Comparison of ENCODE assay signal across 8 cellular contexts in the genomic region with DNA sequence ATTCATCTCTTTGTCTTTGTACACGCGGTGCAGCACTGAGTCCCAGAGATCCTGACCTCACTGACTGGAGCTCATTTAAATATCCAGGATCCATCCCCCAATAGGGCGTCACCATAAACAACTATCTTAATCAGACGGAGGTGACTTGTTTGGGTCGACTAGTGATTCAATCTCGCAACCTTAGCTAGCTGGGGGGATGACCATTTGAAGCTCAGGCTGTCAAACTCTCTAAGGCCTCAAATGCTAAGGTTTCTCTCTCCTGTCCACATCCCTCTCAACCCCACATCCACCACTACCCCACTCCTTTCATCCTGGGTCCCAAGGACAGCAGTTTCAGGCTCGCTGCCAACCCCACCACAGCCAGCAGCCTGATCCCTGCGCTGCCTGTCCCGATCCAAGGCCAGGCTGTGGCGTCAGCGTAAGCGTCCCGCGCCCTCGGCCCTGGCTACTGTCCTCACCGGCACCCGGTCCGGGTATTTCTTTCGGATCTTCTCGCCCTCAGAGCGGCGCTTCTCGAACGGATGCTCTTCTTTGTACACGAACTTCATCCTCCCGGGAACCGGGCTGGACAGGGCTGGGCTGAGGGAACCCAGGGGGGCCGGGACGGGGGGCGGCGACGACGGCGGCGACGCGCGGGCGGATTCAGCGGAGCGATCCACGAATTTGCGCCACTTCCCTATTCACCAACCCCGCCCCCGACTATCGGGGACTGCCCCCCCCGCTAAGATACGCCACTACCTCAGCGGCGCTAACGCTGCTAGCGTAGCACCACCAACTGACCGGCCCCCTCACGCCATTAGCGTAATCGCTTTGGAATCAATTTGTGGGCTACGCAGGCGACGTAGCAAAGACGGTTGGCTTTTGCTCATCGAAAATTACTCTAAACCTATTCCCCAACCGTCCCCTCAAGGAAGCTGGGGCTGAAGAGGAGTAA. TPM values are rescaled to one million over a fixed set of nuclear protein-coding genes. Genes with fewer than 3 reads are reported as not detected.
DNase-seq lines count a peak whose midpoint lies in the region; ATAC-seq, FAIRE-seq and TF ChIP-seq lines count a peak whose summit lies in the region.

GABARAP (minus strand) TSS at position 667 of the 934 bp plus-strand sequence; CDS start at position 548, 119 bp downstream.

- H3K4me3 ChIP-seq in GM12864 (ENCODE audit: low read depth, low read length) (peak within 1 kb of the TSS; percentile 75), spleen (peak within 1 kb of the TSS; percentile 69 to 99 (median 94))

- TF ChIP-seq CTCF in GM12864 (IDR thresholded peaks at IDR 0.05; ENCODE audit: low read depth, low read length, missing control alignments), result no peak
- TF ChIP-seq CTCF in spleen (IDR thresholded peaks at IDR 0.05 in 8 of 11, conservative IDR thresholded peaks at IDR 0.05 in 3 of 11), result no peak

- no peaks in the 10 kb centered on the region for H3K27me3 ChIP-seq in spleen (replicated peaks in 1 of 7)

- H3K9me3 ChIP-seq in spleen, result no peaks in the 10 kb centered on the region

- DNase-seq in GM12864 (ENCODE audit: low read depth) (peak; percentile 81), NCI-H2227 (lab: John Stamatoyannopoulos, UW; ENCODE audit: unreplicated experiment) (peak; percentile 90), caudate nucleus (lab: John Stamatoyannopoulos, UW) (peak; percentile 55 to 96 (median 90)), iris pigment epithelial cell (ENCODE audit: low read depth) (peak; percentile 89), spleen (peak; percentile 98), GM19239 (ENCODE audit: insufficient read length, low spot score) (no peak)
- peak; percentile 81 to 90 (median 86) for DNase-seq in activated CD4-positive, CD25-positive, alpha-beta regulatory T cell (lab: John Stamatoyannopoulos, UW)

- FAIRE-seq in GM19239 (lab: Jason Lieb, UNC), result no peak

- 0% methylated on average over 37 to 62 of the region's 62 CpGs for WGBS in spleen, 5 donors

- TF ChIP-seq POLR2A in spleen (IDR thresholded peaks at IDR 0.05), result peak in 2 of 3 donors; percentile 12 to 14

- ATAC-seq in HG03025 (IDR thresholded peaks at IDR 0.05; ENCODE audit: low FRiP score, unreplicated experiment), result peak; percentile 27

- H3K27ac ChIP-seq in caudate nucleus (ENCODE audit: low read depth, low read length) (peak within 1 kb of the TSS; percentile 100), spleen (peak within 1 kb of the TSS; percentile 85 to 99 (median 98))

- intact Hi-C loops in spleen (cut with DNase I; ENCODE audit: low total_unique reads), result no loop called here

- peaks cover 28 to 55% (median 44%) of the 10 kb centered on the region in 6 donors for H3K4me1 ChIP-seq in spleen

- H3K36me3 ChIP-seq in spleen, result peaks cover 0 to 57% (median 45%) of the 10 kb centered on the region in 6 donors

RNA-seq across cellular contexts. Expression of gene GABARAP, which starts in this region (rescaled TPM):
- total RNA-seq in spleen, result 100 to 1,000 TPM; 222 to 519 (median 438) TPM
- 100 to 1,000 TPM; 755 to 855 (median 822) TPM for polyA plus RNA-seq in spleen
